ENCODE assay signal across 25 cellular contexts in genomic region chr6:159172066-159172465, GRCh38. TPM values are rescaled to one million over a fixed set of nuclear protein-coding genes. Genes with fewer than 3 reads are reported as not detected.
"Had no signal": no experiment of that assay in that cellular context is flagged by ENCODE, and none has a peak within 500 bp of the region (broad histone marks: within the 10 kb centered on the region; RNA-seq: fewer than 3 reads in every experiment).

No MANE protein-coding gene starts in this region.

- H3K27ac ChIP-seq: adrenal gland, body of pancreas, coronary artery, heart right ventricle, neural progenitor cell, psoas muscle had no signal

- H3K9me3 ChIP-seq: adrenal gland, body of pancreas, heart right ventricle, psoas muscle had no signal

- ATAC-seq: activated T-cell treated with anti-CD3 and anti-CD28 coated beads, Interleukin-2, amount 50 U/mL, for 72 hours; body of pancreas; esophagus mucosa; heart right ventricle; left ventricle myocardium superior; naive thymus-derived CD4-positive, alpha-beta T cell; psoas muscle; right cardiac atrium had no signal

- H3K4me3 Mint-ChIP-seq: activated naive CD4-positive, alpha-beta T cell treated with anti-CD3 and anti-CD28 coated beads, Interleukin-2, amount 50 U/mL, for 24 hours; activated T-cell treated with anti-CD3 and anti-CD28 coated beads, Interleukin-2, amount 50 U/mL, for 72 hours; neural progenitor cell; stimulated activated naive CD8-positive, alpha-beta T cell treated with anti-CD3 and anti-CD28 coated beads, Interleukin-15, Interleukin-2, amounts not matched to agents 100 ng/mL and 50 ng/mL, for 24 hours; T-helper 1 cell treated with Interleukin-12 subunit alpha and Interleukin-12 subunit beta and Interleukin-4 antibody, amounts not matched to agents 30 μg/mL and 1 μg/mL, for 36 hours had no signal

- DNase-seq: activated CD4-positive, alpha-beta T cell treated with anti-CD3 and anti-CD28 coated beads, Interleukin-2, amount 50 U/mL, for 1 hour; activated CD4-positive, CD25-positive, alpha-beta regulatory T cell treated with anti-CD3 and anti-CD28 coated beads, Interleukin-2, amount 50 U/mL, for 72 hours; activated gamma-delta T cell; activated T-cell treated with anti-CD3 and anti-CD28 coated beads, Interleukin-2, amount 50 U/mL, for 72 hours; adrenal gland; body of pancreas; central memory CD4-positive, alpha-beta T cell; heart right ventricle; kidney glomerular epithelial cell; left ventricle myocardium superior; naive thymus-derived CD4-positive, alpha-beta T cell; psoas muscle; right cardiac atrium; small intestine; stimulated activated CD4-positive, alpha-beta T cell treated with anti-CD3 and anti-CD28 coated beads, Interleukin-15, amount 100 ng/mL, for 24 hours; stimulated activated CD4-positive, alpha-beta T cell treated with anti-CD3 and anti-CD28 coated beads, Interleukin-2, amount 100 ng/mL, for 48 hours; trophoblast cell had no signal

- H3K9me3 Mint-ChIP-seq: activated naive CD4-positive, alpha-beta T cell treated with anti-CD3 and anti-CD28 coated beads, Interleukin-2, amount 50 U/mL, for 24 hours; activated T-cell treated with anti-CD3 and anti-CD28 coated beads, Interleukin-2, amount 50 U/mL, for 72 hours; stimulated activated naive CD8-positive, alpha-beta T cell treated with anti-CD3 and anti-CD28 coated beads, Interleukin-15, Interleukin-2, amounts not matched to agents 100 ng/mL and 50 ng/mL, for 24 hours; T-helper 1 cell treated with Interleukin-12 subunit alpha and Interleukin-12 subunit beta and Interleukin-4 antibody, amounts not matched to agents 30 μg/mL and 1 μg/mL, for 36 hours had no signal

- H3K4me1 ChIP-seq: neural progenitor cell, psoas muscle had no signal

- H3K36me3 Mint-ChIP-seq: activated naive CD4-positive, alpha-beta T cell treated with anti-CD3 and anti-CD28 coated beads, Interleukin-2, amount 50 U/mL, for 24 hours; naive thymus-derived CD4-positive, alpha-beta T cell; neural progenitor cell had no signal

- H3K36me3 ChIP-seq: adrenal gland, heart right ventricle, neural progenitor cell had no signal

- H3K27ac Mint-ChIP-seq: activated naive CD4-positive, alpha-beta T cell treated with anti-CD3 and anti-CD28 coated beads, Interleukin-2, amount 50 U/mL, for 24 hours; activated T-cell treated with anti-CD3 and anti-CD28 coated beads, Interleukin-2, amount 50 U/mL, for 72 hours; naive thymus-derived CD4-positive, alpha-beta T cell; neural progenitor cell; stimulated activated naive CD8-positive, alpha-beta T cell treated with anti-CD3 and anti-CD28 coated beads, Interleukin-15, Interleukin-2, amounts not matched to agents 100 ng/mL and 50 ng/mL, for 24 hours; T-helper 1 cell treated with Interleukin-12 subunit alpha and Interleukin-12 subunit beta and Interleukin-4 antibody, amounts not matched to agents 30 μg/mL and 1 μg/mL, for 36 hours had no signal

- H3K4me3 ChIP-seq: adrenal gland, body of pancreas, coronary artery, heart right ventricle, neural progenitor cell, psoas muscle had no signal

RNA-seq across cellular contexts. Expression of gene FNDC1, which starts 2.9 kb away (rescaled TPM):
- total RNA-seq: activated CD8-positive, alpha-beta memory T cell treated with anti-CD3 and anti-CD28 coated beads for 36 hours; mononuclear cell; naive thymus-derived CD4-positive, alpha-beta T cell had no signal
- polyA plus RNA-seq: naive thymus-derived CD4-positive, alpha-beta T cell had no signal
